Comparison of ENCODE assay signal across 4 cellular contexts in the genomic region with DNA sequence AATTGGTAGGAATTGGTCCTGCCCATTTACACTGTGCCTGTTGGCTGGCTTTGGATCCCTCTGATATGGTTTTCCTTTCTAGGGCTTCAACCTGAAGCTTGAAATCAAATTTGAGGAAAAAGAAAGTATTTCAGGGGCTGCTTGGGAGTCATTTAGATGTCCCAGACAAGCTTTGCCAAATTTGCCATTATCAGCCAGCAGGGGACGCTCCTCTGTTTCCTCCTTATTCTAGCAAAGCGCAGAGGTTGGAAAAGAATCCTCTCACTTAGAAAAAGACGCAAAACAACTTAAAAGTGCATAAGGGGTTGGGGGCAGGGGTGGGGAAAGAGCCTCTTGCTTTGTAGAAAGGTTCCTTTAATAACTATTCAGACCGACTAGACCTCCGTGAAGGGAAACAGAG.
TF ChIP-seq lines count a peak whose summit lies in the region.

No MANE protein-coding gene starts in this region.

TF ChIP-seq in SK-N-SH, 30 proteins besides CTCF, POLR2A, EP300 and RAD21 (continued from another document):
- TF ChIP-seq GATA2 (CRISPR knock-in tag; IDR thresholded peaks at IDR 0.05) (no peak), RCOR1 (IDR thresholded peaks at IDR 0.05; ENCODE audit: low read length) (no peak), ELF1 (IDR thresholded peaks at IDR 0.05) (no peak), EZH2phosphoT487 (IDR thresholded peaks at IDR 0.05; ENCODE audit: borderline replicate concordance, low read depth) (no peak), JUND (IDR thresholded peaks at IDR 0.05) (no peak), POLR2AphosphoS5 (IDR thresholded peaks at IDR 0.05; ENCODE audit: low read depth, low read length) (no peak), NRF1 (IDR thresholded peaks at IDR 0.05; ENCODE audit: low read depth, low read length) (no peak)
- TF ChIP-seq, protein P1, sequence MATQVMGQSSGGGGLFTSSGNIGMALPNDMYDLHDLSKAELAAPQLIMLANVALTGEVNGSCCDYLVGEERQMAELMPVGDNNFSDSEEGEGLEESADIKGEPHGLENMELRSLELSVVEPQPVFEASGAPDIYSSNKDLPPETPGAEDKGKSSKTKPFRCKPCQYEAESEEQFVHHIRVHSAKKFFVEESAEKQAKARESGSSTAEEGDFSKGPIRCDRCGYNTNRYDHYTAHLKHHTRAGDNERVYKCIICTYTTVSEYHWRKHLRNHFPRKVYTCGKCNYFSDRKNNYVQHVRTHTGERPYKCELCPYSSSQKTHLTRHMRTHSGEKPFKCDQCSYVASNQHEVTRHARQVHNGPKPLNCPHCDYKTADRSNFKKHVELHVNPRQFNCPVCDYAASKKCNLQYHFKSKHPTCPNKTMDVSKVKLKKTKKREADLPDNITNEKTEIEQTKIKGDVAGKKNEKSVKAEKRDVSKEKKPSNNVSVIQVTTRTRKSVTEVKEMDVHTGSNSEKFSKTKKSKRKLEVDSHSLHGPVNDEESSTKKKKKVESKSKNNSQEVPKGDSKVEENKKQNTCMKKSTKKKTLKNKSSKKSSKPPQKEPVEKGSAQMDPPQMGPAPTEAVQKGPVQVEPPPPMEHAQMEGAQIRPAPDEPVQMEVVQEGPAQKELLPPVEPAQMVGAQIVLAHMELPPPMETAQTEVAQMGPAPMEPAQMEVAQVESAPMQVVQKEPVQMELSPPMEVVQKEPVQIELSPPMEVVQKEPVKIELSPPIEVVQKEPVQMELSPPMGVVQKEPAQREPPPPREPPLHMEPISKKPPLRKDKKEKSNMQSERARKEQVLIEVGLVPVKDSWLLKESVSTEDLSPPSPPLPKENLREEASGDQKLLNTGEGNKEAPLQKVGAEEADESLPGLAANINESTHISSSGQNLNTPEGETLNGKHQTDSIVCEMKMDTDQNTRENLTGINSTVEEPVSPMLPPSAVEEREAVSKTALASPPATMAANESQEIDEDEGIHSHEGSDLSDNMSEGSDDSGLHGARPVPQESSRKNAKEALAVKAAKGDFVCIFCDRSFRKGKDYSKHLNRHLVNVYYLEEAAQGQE (IDR thresholded peaks at IDR 0.05; ENCODE audit: low read depth, low read length), result no peak
- TF ChIP-seq, protein P2, sequence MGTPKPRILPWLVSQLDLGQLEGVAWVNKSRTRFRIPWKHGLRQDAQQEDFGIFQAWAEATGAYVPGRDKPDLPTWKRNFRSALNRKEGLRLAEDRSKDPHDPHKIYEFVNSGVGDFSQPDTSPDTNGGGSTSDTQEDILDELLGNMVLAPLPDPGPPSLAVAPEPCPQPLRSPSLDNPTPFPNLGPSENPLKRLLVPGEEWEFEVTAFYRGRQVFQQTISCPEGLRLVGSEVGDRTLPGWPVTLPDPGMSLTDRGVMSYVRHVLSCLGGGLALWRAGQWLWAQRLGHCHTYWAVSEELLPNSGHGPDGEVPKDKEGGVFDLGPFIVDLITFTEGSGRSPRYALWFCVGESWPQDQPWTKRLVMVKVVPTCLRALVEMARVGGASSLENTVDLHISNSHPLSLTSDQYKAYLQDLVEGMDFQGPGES (IDR thresholded peaks at IDR 0.05; ENCODE audit: low read depth, low read length), result no peak

TF ChIP-seq in SK-N-SH treated with all-trans-retinoic acid at 6 μM for 48 hours, 23 proteins besides CTCF, POLR2A, EP300 and RAD21 (continues in another document):
- TF ChIP-seq, protein P3, sequence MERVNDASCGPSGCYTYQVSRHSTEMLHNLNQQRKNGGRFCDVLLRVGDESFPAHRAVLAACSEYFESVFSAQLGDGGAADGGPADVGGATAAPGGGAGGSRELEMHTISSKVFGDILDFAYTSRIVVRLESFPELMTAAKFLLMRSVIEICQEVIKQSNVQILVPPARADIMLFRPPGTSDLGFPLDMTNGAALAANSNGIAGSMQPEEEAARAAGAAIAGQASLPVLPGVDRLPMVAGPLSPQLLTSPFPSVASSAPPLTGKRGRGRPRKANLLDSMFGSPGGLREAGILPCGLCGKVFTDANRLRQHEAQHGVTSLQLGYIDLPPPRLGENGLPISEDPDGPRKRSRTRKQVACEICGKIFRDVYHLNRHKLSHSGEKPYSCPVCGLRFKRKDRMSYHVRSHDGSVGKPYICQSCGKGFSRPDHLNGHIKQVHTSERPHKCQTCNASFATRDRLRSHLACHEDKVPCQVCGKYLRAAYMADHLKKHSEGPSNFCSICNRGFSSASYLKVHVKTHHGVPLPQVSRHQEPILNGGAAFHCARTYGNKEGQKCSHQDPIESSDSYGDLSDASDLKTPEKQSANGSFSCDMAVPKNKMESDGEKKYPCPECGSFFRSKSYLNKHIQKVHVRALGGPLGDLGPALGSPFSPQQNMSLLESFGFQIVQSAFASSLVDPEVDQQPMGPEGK (CRISPR knock-in tag; IDR thresholded peaks at IDR 0.05; ENCODE audit: borderline replicate concordance), result no peak
- TF ChIP-seq BACH2 (CRISPR knock-in tag; IDR thresholded peaks at IDR 0.05; ENCODE audit: borderline replicate concordance) (no peak), ISL1 (CRISPR knock-in tag; IDR thresholded peaks at IDR 0.05) (no peak), CSDC2 (CRISPR knock-in tag; IDR thresholded peaks at IDR 0.05) (no peak)
- TF ChIP-seq, protein P4, sequence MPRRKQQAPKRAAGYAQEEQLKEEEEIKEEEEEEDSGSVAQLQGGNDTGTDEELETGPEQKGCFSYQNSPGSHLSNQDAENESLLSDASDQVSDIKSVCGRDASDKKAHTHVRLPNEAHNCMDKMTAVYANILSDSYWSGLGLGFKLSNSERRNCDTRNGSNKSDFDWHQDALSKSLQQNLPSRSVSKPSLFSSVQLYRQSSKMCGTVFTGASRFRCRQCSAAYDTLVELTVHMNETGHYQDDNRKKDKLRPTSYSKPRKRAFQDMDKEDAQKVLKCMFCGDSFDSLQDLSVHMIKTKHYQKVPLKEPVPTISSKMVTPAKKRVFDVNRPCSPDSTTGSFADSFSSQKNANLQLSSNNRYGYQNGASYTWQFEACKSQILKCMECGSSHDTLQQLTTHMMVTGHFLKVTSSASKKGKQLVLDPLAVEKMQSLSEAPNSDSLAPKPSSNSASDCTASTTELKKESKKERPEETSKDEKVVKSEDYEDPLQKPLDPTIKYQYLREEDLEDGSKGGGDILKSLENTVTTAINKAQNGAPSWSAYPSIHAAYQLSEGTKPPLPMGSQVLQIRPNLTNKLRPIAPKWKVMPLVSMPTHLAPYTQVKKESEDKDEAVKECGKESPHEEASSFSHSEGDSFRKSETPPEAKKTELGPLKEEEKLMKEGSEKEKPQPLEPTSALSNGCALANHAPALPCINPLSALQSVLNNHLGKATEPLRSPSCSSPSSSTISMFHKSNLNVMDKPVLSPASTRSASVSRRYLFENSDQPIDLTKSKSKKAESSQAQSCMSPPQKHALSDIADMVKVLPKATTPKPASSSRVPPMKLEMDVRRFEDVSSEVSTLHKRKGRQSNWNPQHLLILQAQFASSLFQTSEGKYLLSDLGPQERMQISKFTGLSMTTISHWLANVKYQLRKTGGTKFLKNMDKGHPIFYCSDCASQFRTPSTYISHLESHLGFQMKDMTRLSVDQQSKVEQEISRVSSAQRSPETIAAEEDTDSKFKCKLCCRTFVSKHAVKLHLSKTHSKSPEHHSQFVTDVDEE (CRISPR knock-in tag; IDR thresholded peaks at IDR 0.05), result no peak

TF ChIP-seq in GM12878, 131 proteins besides CTCF, POLR2A, EP300 and RAD21 (continued from another document):
- TF ChIP-seq, protein P5, sequence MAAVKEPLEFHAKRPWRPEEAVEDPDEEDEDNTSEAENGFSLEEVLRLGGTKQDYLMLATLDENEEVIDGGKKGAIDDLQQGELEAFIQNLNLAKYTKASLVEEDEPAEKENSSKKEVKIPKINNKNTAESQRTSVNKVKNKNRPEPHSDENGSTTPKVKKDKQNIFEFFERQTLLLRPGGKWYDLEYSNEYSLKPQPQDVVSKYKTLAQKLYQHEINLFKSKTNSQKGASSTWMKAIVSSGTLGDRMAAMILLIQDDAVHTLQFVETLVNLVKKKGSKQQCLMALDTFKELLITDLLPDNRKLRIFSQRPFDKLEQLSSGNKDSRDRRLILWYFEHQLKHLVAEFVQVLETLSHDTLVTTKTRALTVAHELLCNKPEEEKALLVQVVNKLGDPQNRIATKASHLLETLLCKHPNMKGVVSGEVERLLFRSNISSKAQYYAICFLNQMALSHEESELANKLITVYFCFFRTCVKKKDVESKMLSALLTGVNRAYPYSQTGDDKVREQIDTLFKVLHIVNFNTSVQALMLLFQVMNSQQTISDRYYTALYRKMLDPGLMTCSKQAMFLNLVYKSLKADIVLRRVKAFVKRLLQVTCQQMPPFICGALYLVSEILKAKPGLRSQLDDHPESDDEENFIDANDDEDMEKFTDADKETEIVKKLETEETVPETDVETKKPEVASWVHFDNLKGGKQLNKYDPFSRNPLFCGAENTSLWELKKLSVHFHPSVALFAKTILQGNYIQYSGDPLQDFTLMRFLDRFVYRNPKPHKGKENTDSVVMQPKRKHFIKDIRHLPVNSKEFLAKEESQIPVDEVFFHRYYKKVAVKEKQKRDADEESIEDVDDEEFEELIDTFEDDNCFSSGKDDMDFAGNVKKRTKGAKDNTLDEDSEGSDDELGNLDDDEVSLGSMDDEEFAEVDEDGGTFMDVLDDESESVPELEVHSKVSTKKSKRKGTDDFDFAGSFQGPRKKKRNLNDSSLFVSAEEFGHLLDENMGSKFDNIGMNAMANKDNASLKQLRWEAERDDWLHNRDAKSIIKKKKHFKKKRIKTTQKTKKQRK (IDR thresholded peaks at IDR 0.05; ENCODE audit: low read depth, low read length), result no peak
- TF ChIP-seq RBBP5 (conservative IDR thresholded peaks at IDR 0.05) (no peak), FOXK2 (IDR thresholded peaks at IDR 0.05) (no peak), ATF7 (IDR thresholded peaks at IDR 0.05; ENCODE audit: low read depth) (no peak), SREBF1 (IDR thresholded peaks at IDR 0.05; ENCODE audit: low read length) (no peak)

TF ChIP-seq in GM12891, 5 proteins besides CTCF, POLR2A, EP300 and RAD21 (continued from another document):
- TF ChIP-seq TAF1 (IDR thresholded peaks at IDR 0.05; ENCODE audit: low read depth, low read length) (no peak), SPI1 (IDR thresholded peaks at IDR 0.05; ENCODE audit: low read depth, low read length) (no peak)
